In genomic region chr19:387777-388176, GRCh38 we compare ENCODE assay signal across 1 cellular context.
TF ChIP-seq lines count a peak whose summit lies in the region.

No MANE protein-coding gene starts in this region.

TF ChIP-seq in H1, 55 proteins besides CTCF, POLR2A, EP300 and RAD21:
- no peak for TF ChIP-seq ATF2 (IDR thresholded peaks at IDR 0.05; ENCODE audit: low read length)
- no peak for TF ChIP-seq RFX5 (IDR thresholded peaks at IDR 0.05; ENCODE audit: borderline replicate concordance, low read depth, low read length)
- no peak for TF ChIP-seq SIRT6 (IDR thresholded peaks at IDR 0.05; ENCODE audit: low read length)
- TF ChIP-seq SIN3A (conservative IDR thresholded peaks at IDR 0.05 in 1 of 2, IDR thresholded peaks at IDR 0.05 in 1 of 2; ENCODE audit: low read depth in 1 of 2, low read length in 2 of 2) = no peak
- no peak for TF ChIP-seq KDM4A (IDR thresholded peaks at IDR 0.05; ENCODE audit: low read depth, low read length, severe bottlenecking)
- TF ChIP-seq POLR2AphosphoS5 (IDR thresholded peaks at IDR 0.05; ENCODE audit: low read depth, low read length) = no peak
- no peak for TF ChIP-seq TEAD4 (IDR thresholded peaks at IDR 0.05; ENCODE audit: low read depth, low read length)
- no peak for TF ChIP-seq YY1 (IDR thresholded peaks at IDR 0.05; ENCODE audit: low read depth, low read length)
- no peak for TF ChIP-seq SRF (IDR thresholded peaks at IDR 0.05; ENCODE audit: low read depth, low read length)
- no peak for TF ChIP-seq PHF8 (conservative IDR thresholded peaks at IDR 0.05; ENCODE audit: low read depth, low read length)
- no peak for TF ChIP-seq TCF12 (IDR thresholded peaks at IDR 0.05; ENCODE audit: low read depth, low read length)
- no peak for TF ChIP-seq EGR1 (IDR thresholded peaks at IDR 0.05; ENCODE audit: borderline replicate concordance, low read depth, low read length)
- no peak for TF ChIP-seq HDAC2 (IDR thresholded peaks at IDR 0.05; ENCODE audit: borderline replicate concordance in 1 of 2, low read depth in 2 of 2, low read length in 2 of 2)
- no peak for TF ChIP-seq EZH2 (IDR thresholded peaks at IDR 0.05; ENCODE audit: low read depth, low read length, severe bottlenecking)
- TF ChIP-seq HDAC6 (IDR thresholded peaks at IDR 0.05; ENCODE audit: low read depth, low read length) = no peak
- TF ChIP-seq CREB1 (IDR thresholded peaks at IDR 0.05) = no peak
- no peak for TF ChIP-seq ZNF274 (IDR thresholded peaks at IDR 0.05; ENCODE audit: borderline replicate concordance, extremely low read depth, low read length)
- no peak for TF ChIP-seq RXRA (IDR thresholded peaks at IDR 0.05; ENCODE audit: insufficient read depth, low read depth, low read length)
- no peak for TF ChIP-seq CHD2 (IDR thresholded peaks at IDR 0.05; ENCODE audit: low read length)
